ENCODE assay signal across 7 cellular contexts in genomic region chr22:24803064-24803542, GRCh38. TPM values are rescaled to one million over a fixed set of nuclear protein-coding genes. Genes with fewer than 3 reads are reported as not detected.
DNase-seq lines count a peak whose midpoint lies in the region; ATAC-seq and TF ChIP-seq lines count a peak whose summit lies in the region.

No MANE protein-coding gene starts in this region.

- peak; percentile 96 for TF ChIP-seq CTCF in endodermal cell (conservative IDR thresholded peaks at IDR 0.05)
- peak; percentile 96 for TF ChIP-seq CTCF in natural killer cell (IDR thresholded peaks at IDR 0.05)

- H3K9ac ChIP-seq in Karpas-422 (ENCODE audit: low read length) (no peak overlapping the region), endodermal cell (ENCODE audit: extremely low read depth, low read length, poor library complexity, severe bottlenecking) (no peak overlapping the region)

- H3K4me3 ChIP-seq in Karpas-422 (ENCODE audit: low read length) (no peak overlapping the region), endodermal cell (ENCODE audit: low read length) (no peak overlapping the region)

- no peak overlapping the region for H3K4me3 Mint-ChIP-seq in endodermal cell
- H3K4me3 Mint-ChIP-seq in natural killer cell = no peak overlapping the region

- H3K79me2 ChIP-seq in Karpas-422 (ENCODE audit: low read length) = no peaks in the 10 kb centered on the region

- intact Hi-C loops in natural killer cell (cut with micrococcal nuclease) = no loop called here

- H3K9me3 Mint-ChIP-seq in endodermal cell (no peaks in the 10 kb centered on the region), natural killer cell (no peaks in the 10 kb centered on the region)

- ATAC-seq in natural killer cell (peak in 1 of 3 donors; percentile 30), GM18519 (IDR thresholded peaks at IDR 0.05; ENCODE audit: low FRiP score, unreplicated experiment) (no peak)

- H2AFZ ChIP-seq in Karpas-422 (ENCODE audit: low read length) = no peak overlapping the region

- H3K4me1 ChIP-seq in Karpas-422 (ENCODE audit: low read length) (no peaks in the 10 kb centered on the region), endodermal cell (ENCODE audit: control insufficient read depth, insufficient read depth, low read length) (no peaks in the 10 kb centered on the region)

- H4K20me1 ChIP-seq in Karpas-422 (ENCODE audit: insufficient read depth, low read depth, low read length) = no peaks in the 10 kb centered on the region

- peak; percentile 12 for DNase-seq in GDM1 (lab: John Stamatoyannopoulos, UW)
- peak; percentile 74 for DNase-seq in Karpas-422
- DNase-seq in activated CD4-positive, alpha-beta T cell treated with anti-CD3 and anti-CD28 coated beads, Interleukin-2, amount 50 U/mL, for 4 hours = peak; percentile 54 to 63
- peak; percentile 95 for DNase-seq in endodermal cell
- peak; percentile 49 for DNase-seq in natural killer cell
- DNase-seq in stromal cell of bone marrow (ENCODE audit: low read depth) = peak; percentile 5

- no peaks in the 10 kb centered on the region for H3K9me2 ChIP-seq in Karpas-422 (replicated peaks; ENCODE audit: insufficient read depth, low read length)

- H3K36me3 Mint-ChIP-seq in endodermal cell (ENCODE audit: low read depth) (no peaks in the 10 kb centered on the region), natural killer cell (no peaks in the 10 kb centered on the region)

- H3K4me2 ChIP-seq in Karpas-422 (ENCODE audit: low read depth, low read length, poor library complexity, severe bottlenecking) = no peak overlapping the region

- H3K9me3 ChIP-seq in Karpas-422 (ENCODE audit: low read length) (no peaks in the 10 kb centered on the region), endodermal cell (ENCODE audit: control insufficient read depth, low read length) (no peaks in the 10 kb centered on the region)

- H3K27ac ChIP-seq in Karpas-422 (ENCODE audit: low read length) = no peak overlapping the region
- H3K27ac ChIP-seq in endodermal cell (ENCODE audit: low read depth, low read length) = no peak overlapping the region

- H3K27me3 ChIP-seq in Karpas-422 (ENCODE audit: low read length) (no peaks in the 10 kb centered on the region), endodermal cell (ENCODE audit: control insufficient read depth, insufficient read depth, low read length, poor library complexity, severe bottlenecking) (peaks cover 6% of the 10 kb centered on the region)

- 11 to 70% methylated on average over 1 to 3 of the region's 3 CpGs for WGBS in endodermal cell (ENCODE audit: insufficient coverage in 1 of 2, insufficient read length in 1 of 2), 2 experiments

- H3K27ac Mint-ChIP-seq in endodermal cell (no peak overlapping the region), natural killer cell (no peak overlapping the region)

- peaks cover 7% of the 10 kb centered on the region for H3K4me1 Mint-ChIP-seq in endodermal cell
- peaks cover 6 to 17% of the 10 kb centered on the region in 2 donors for H3K4me1 Mint-ChIP-seq in natural killer cell

- H3K36me3 ChIP-seq in Karpas-422 (ENCODE audit: insufficient read depth, low read length) = no peaks in the 10 kb centered on the region
- no peaks in the 10 kb centered on the region for H3K36me3 ChIP-seq in endodermal cell (ENCODE audit: control insufficient read depth, insufficient read depth, low read length)

- H3K27me3 Mint-ChIP-seq in endodermal cell (ENCODE audit: insufficient read depth) = peaks cover 12% of the 10 kb centered on the region
- H3K27me3 Mint-ChIP-seq in natural killer cell (ENCODE audit: low read depth in 2 of 2) = no peaks in the 10 kb centered on the region

RNA-seq across cellular contexts. Expression of gene SGSM1, which starts 2.9 kb away (rescaled TPM):
- total RNA-seq in Karpas-422 (2014; rRNA removed; shearing (Covaris generic); ENCODE audit: low replicate concordance) = not detected in 2 replicates
- total RNA-seq in endodermal cell (1 to 10 TPM; 1.6 to 3.0 TPM), natural killer cell (10 to 100 TPM; 13.9 to 15.4 (median 13.9) TPM)
- polyA plus RNA-seq in endodermal cell (2013, experiment 1 of 2) = 1.2 TPM
- polyA plus RNA-seq in endodermal cell (2013, experiment 2 of 2) = 0.95 TPM

RNA-seq across cellular contexts. Expression of gene PIWIL3, which starts 28.6 kb away (rescaled TPM):
- total RNA-seq in Karpas-422 (2014; rRNA removed; shearing (Covaris generic); ENCODE audit: low replicate concordance) = not detected in 2 replicates
- total RNA-seq in endodermal cell (not detected), natural killer cell (not detected)
- not detected for polyA plus RNA-seq in endodermal cell (2013, experiment 1 of 2)
- polyA plus RNA-seq in endodermal cell (2013, experiment 2 of 2) = not detected

Comparison
In these comparisons a context has a peak if more than half of its experiments do, and no peak if none do; other contexts are left out.
1. DNase-seq: peak in every context shown above with its lines; median percentile 95 in endodermal cell; 74 in Karpas-422; 58 in activated CD4-positive, alpha-beta T cell treated with anti-CD3 and anti-CD28 coated beads, Interleukin-2, amount 50 U/mL, for 4 hours; 49 in natural killer cell; 12 in GDM1; 5 in stromal cell of bone marrow.